Comparison of ENCODE assay signal across 1 cellular context in the genomic region with DNA sequence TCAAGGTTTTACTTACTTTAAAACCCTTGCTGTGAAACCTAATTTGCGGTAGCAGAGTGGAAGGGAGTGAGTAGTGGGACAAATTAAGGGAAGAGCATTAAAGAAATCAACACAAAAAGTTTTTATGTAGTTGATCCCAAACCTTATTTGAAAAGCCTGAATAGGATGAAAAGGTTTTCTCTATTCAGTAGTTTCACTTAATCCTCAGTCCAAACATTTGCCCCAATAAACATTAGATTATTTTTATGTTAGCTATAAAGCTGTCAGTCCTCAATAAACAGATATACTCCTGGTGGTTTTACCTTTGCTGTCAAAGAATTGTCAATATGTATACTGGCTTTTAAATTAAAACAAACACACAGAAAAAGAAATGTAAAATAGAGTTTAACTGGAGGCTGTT.
TF ChIP-seq lines count a peak whose summit lies in the region.

No MANE protein-coding gene starts in this region.

TF ChIP-seq in GM23338, 12 proteins besides CTCF, POLR2A, EP300 and RAD21 (continued from another document):
- TF ChIP-seq, protein P1, sequence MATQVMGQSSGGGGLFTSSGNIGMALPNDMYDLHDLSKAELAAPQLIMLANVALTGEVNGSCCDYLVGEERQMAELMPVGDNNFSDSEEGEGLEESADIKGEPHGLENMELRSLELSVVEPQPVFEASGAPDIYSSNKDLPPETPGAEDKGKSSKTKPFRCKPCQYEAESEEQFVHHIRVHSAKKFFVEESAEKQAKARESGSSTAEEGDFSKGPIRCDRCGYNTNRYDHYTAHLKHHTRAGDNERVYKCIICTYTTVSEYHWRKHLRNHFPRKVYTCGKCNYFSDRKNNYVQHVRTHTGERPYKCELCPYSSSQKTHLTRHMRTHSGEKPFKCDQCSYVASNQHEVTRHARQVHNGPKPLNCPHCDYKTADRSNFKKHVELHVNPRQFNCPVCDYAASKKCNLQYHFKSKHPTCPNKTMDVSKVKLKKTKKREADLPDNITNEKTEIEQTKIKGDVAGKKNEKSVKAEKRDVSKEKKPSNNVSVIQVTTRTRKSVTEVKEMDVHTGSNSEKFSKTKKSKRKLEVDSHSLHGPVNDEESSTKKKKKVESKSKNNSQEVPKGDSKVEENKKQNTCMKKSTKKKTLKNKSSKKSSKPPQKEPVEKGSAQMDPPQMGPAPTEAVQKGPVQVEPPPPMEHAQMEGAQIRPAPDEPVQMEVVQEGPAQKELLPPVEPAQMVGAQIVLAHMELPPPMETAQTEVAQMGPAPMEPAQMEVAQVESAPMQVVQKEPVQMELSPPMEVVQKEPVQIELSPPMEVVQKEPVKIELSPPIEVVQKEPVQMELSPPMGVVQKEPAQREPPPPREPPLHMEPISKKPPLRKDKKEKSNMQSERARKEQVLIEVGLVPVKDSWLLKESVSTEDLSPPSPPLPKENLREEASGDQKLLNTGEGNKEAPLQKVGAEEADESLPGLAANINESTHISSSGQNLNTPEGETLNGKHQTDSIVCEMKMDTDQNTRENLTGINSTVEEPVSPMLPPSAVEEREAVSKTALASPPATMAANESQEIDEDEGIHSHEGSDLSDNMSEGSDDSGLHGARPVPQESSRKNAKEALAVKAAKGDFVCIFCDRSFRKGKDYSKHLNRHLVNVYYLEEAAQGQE (IDR thresholded peaks at IDR 0.05; ENCODE audit: unreplicated experiment): no peak
- TF ChIP-seq POLR2AphosphoS5 (IDR thresholded peaks at IDR 0.05; ENCODE audit: low read depth) (no peak), EZH2 (IDR thresholded peaks at IDR 0.05; ENCODE audit: low read depth, unreplicated experiment) (no peak), CREB1 (CRISPR knock-in tag; IDR thresholded peaks at IDR 0.05; ENCODE audit: low read depth) (no peak), ZNF331 (CRISPR knock-in tag; IDR thresholded peaks at IDR 0.05; ENCODE audit: low read depth) (no peak), EZH2phosphoT487 (IDR thresholded peaks at IDR 0.05; ENCODE audit: unreplicated experiment) (no peak), ZNF114 (CRISPR knock-in tag; IDR thresholded peaks at IDR 0.05) (no peak)
- TF ChIP-seq, protein P2, sequence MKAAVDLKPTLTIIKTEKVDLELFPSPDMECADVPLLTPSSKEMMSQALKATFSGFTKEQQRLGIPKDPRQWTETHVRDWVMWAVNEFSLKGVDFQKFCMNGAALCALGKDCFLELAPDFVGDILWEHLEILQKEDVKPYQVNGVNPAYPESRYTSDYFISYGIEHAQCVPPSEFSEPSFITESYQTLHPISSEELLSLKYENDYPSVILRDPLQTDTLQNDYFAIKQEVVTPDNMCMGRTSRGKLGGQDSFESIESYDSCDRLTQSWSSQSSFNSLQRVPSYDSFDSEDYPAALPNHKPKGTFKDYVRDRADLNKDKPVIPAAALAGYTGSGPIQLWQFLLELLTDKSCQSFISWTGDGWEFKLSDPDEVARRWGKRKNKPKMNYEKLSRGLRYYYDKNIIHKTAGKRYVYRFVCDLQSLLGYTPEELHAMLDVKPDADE (IDR thresholded peaks at IDR 0.05): no peak
